26 cellular contexts compared by ENCODE assay signal in the genomic region with DNA sequence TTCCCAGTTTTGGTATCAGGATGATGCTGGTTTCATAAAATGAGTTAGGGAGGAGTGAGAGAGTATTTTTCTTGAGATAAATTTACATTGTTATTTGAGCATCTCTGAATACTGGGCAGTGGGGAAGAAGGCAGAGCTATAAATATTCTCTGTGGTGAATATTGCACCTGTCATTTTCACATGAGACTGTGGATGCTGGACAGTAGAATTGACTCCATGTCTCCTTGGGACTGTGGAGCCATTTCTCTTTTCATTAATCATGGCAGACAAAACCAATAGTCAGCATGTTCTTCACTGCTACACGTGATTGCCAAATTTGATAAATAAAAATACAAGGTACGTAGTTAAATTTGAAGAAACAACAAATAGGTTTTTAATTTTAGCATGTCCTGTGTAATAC.
"Had no signal": no experiment of that assay in that cellular context is flagged by ENCODE, and none has a peak within 500 bp of the region (broad histone marks: within the 10 kb centered on the region; RNA-seq: fewer than 3 reads in every experiment).

No MANE protein-coding gene starts in this region.

- H3K27me3 ChIP-seq: ascending aorta, breast epithelium had no signal

- H3K4me3 ChIP-seq: ascending aorta, breast epithelium, esophagus squamous epithelium, gastroesophageal sphincter had no signal

- H3K9me3 ChIP-seq: ascending aorta, breast epithelium, esophagus squamous epithelium, gastroesophageal sphincter had no signal

- DNase-seq: activated CD4-positive, alpha-beta memory T cell treated with anti-CD3 and anti-CD28 coated beads for 36 hours; activated CD4-positive, alpha-beta T cell treated with anti-CD3 and anti-CD28 coated beads for 36 hours; activated CD4-positive, alpha-beta T cell treated with anti-CD3 and anti-CD28 coated beads, Interleukin-2, amount 10 ng/mL, durations not matched to agents 24 days and 14 days; activated CD4-positive, CD25-positive, alpha-beta regulatory T cell; activated CD4-positive, CD25-positive, alpha-beta regulatory T cell treated with anti-CD3 and anti-CD28 coated beads, Interleukin-2, amount 50 U/mL, for 72 hours; activated CD8-positive, alpha-beta memory T cell treated with anti-CD3 and anti-CD28 coated beads, Interleukin-2, amount 10 ng/mL, durations not matched to agents 7 days and 5 days; activated CD8-positive, alpha-beta memory T cell treated with anti-CD3 and anti-CD28 coated beads, Interleukin-2, amount 50 U/mL, for 4 hours; activated CD8-positive, alpha-beta T cell treated with anti-CD3 and anti-CD28 coated beads, Interleukin-2, amount 10 ng/mL, durations not matched to agents 7 days and 5 days; activated gamma-delta T cell; activated naive CD4-positive, alpha-beta T cell; activated naive CD4-positive, alpha-beta T cell treated with anti-CD3 and anti-CD28 coated beads, Interleukin-2, amount 10 ng/mL, durations not matched to agents 7 days and 5 days; activated naive CD8-positive, alpha-beta T cell treated with anti-CD3 and anti-CD28 coated beads, Interleukin-2, amount 10 ng/mL, durations not matched to agents 7 days and 5 days; activated T-cell treated with anti-CD3 and anti-CD28 coated beads, Interleukin-2, amount 50 U/mL, for 1 hour; activated T-cell treated with anti-CD3 and anti-CD28 coated beads, Interleukin-2, amount 50 U/mL, for 72 hours; caudate nucleus; cortex of kidney; dermis blood vessel endothelial cell; effector CD8-positive, alpha-beta T cell; esophagus squamous epithelium; foreskin melanocyte; T-helper 2 cell had no signal

- H3K27ac ChIP-seq: ascending aorta, breast epithelium, epithelial cell of prostate, esophagus squamous epithelium, gastroesophageal sphincter had no signal

- ATAC-seq: activated CD4-positive, alpha-beta T cell treated with anti-CD3 and anti-CD28 coated beads for 36 hours; activated CD8-positive, alpha-beta memory T cell treated with anti-CD3 and anti-CD28 coated beads, Interleukin-2, amount 10 ng/mL, durations not matched to agents 7 days and 5 days; activated CD8-positive, alpha-beta T cell treated with anti-CD3 and anti-CD28 coated beads, Interleukin-2, amount 10 ng/mL, durations not matched to agents 7 days and 5 days; activated naive CD4-positive, alpha-beta T cell treated with anti-CD3 and anti-CD28 coated beads, Interleukin-2, amount 50 U/mL, for 72 hours; activated T-cell treated with anti-CD3 and anti-CD28 coated beads, Interleukin-2, amount 50 U/mL, for 72 hours; gastroesophageal sphincter had no signal

- H3K4me1 ChIP-seq: breast epithelium, gastroesophageal sphincter had no signal

- H3K36me3 ChIP-seq: ascending aorta, breast epithelium, esophagus squamous epithelium, gastroesophageal sphincter had no signal
